Comparison of ENCODE assay signal across 13 cellular contexts in the genomic region with DNA sequence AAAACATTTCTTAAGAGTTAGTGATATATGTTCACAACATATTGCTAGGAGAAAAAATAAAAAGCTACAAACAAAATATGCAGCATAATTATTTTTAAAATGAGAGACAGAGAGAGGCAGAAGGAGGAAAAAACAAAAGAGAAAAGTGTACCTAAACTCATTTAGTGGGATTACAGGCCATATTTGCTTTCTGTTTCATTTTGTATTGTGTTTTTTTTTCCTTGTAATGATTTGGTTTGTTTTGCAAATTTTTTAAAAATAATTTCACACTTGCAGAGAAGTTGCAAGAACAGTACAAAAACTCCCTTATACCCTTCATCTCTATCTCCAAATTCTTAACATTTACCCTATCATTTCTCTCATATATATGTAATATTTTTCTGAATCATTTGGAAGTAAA.
DNase-seq lines count a peak whose midpoint lies in the region; ATAC-seq and TF ChIP-seq lines count a peak whose summit lies in the region.
"Had no signal": no experiment of that assay in that cellular context is flagged by ENCODE, and none has a peak within 500 bp of the region (broad histone marks: within the 10 kb centered on the region; RNA-seq: fewer than 3 reads in every experiment).

No MANE protein-coding gene starts in this region.

- peak overlapping the region; percentile 58 for H2AFZ ChIP-seq in MM.1S (ENCODE audit: low read length)

- peak; percentile 44 for ATAC-seq in GM18502 (IDR thresholded peaks at IDR 0.05; ENCODE audit: poor library complexity, unreplicated experiment)
- peak; percentile 46 for ATAC-seq in GM19351 (IDR thresholded peaks at IDR 0.05; ENCODE audit: unreplicated experiment)
- no peak for ATAC-seq in HG03139 (IDR thresholded peaks at IDR 0.05; ENCODE audit: unreplicated experiment)

- no peaks in the 10 kb centered on the region for H3K9me3 ChIP-seq in MM.1S (replicated peaks; ENCODE audit: insufficient read depth, low read length)
- H3K9me3 ChIP-seq: BLaER1 had no signal

- peak overlapping the region; percentile 38 for H3K4me2 ChIP-seq in MM.1S (ENCODE audit: low read depth, low read length)
- H3K4me2 ChIP-seq: BLaER1 had no signal

- TF ChIP-seq CTCF in MM.1S (IDR thresholded peaks at IDR 0.05; ENCODE audit: low read length): no peak

- H3K27ac ChIP-seq in MM.1S (ENCODE audit: low read length): no peak overlapping the region
- H3K27ac ChIP-seq: BLaER1 had no signal

- no peaks in the 10 kb centered on the region for H3K36me3 ChIP-seq in MM.1S (replicated peaks; ENCODE audit: insufficient read depth, low read length)
- H3K36me3 ChIP-seq: BLaER1 had no signal

- H3K4me3 ChIP-seq in MM.1S (ENCODE audit: low read length): peak overlapping the region; percentile 12; the same call in 1 of the 2 replicates
- H3K4me3 ChIP-seq: BLaER1 had no signal

- H3K9ac ChIP-seq in MM.1S (ENCODE audit: low read length): no peak overlapping the region
- H3K9ac ChIP-seq: BLaER1 had no signal

- H3K9me2 ChIP-seq in MM.1S (replicated peaks; ENCODE audit: insufficient read depth, low read length): no peaks in the 10 kb centered on the region

- no peaks in the 10 kb centered on the region for H3K79me2 ChIP-seq in MM.1S (ENCODE audit: low read length)

- H3F3A ChIP-seq in MM.1S (ENCODE audit: insufficient read depth, low read length): no peaks in the 10 kb centered on the region

- DNase-seq in MM.1S (peak; percentile 28), NOMO-1 (lab: John Stamatoyannopoulos, UW; ENCODE audit: unreplicated experiment in 2 of 2) (no peak), NCI-H146 treated with DMSO at 0.1 percent for 48 hours (lab: John Stamatoyannopoulos, UW; ENCODE audit: unreplicated experiment) (no peak)
- DNase-seq: AML-193; CD8-positive, alpha-beta memory T cell; HCEC 1CT; HFFc6; IMR-90; KBM-7 had no signal

- H4K20me1 ChIP-seq in MM.1S (ENCODE audit: insufficient read depth, low read length): no peaks in the 10 kb centered on the region
- H4K20me1 ChIP-seq: BLaER1 had no signal

- H3K4me1 ChIP-seq in MM.1S (ENCODE audit: low read length): no peaks in the 10 kb centered on the region

- no peaks in the 10 kb centered on the region for H3K27me3 ChIP-seq in MM.1S (replicated peaks; ENCODE audit: insufficient read depth, low read length)
- H3K27me3 ChIP-seq: BLaER1 had no signal
